12 cellular contexts compared by ENCODE assay signal in genomic region chr16:21611546-21612384, GRCh38. TPM values are rescaled to one million over a fixed set of nuclear protein-coding genes. Genes with fewer than 3 reads are reported as not detected.
DNase-seq lines count a peak whose midpoint lies in the region; ATAC-seq, FAIRE-seq and TF ChIP-seq lines count a peak whose summit lies in the region.
"Had no signal": no experiment of that assay in that cellular context is flagged by ENCODE, and none has a peak within 500 bp of the region (broad histone marks: within the 10 kb centered on the region; RNA-seq: fewer than 3 reads in every experiment).

No MANE protein-coding gene starts in this region.

- ATAC-seq in HG03095 (IDR thresholded peaks at IDR 0.05; ENCODE audit: unreplicated experiment) (no peak), HG03571 (IDR thresholded peaks at IDR 0.05; ENCODE audit: unreplicated experiment) (no peak)
- ATAC-seq: HCT116 had no signal

- H3K4me3 ChIP-seq in parathyroid adenoma (ENCODE audit: low read depth, low read length): peak overlapping the region; percentile 19

- no peaks in the 10 kb centered on the region for H3K36me3 ChIP-seq in parathyroid adenoma (ENCODE audit: control insufficient read depth, insufficient read depth, low read length)

- CTCF ChIA-PET in RWPE1 (lab: Yijun Ruan, JAX): no interaction called here

- H3K79me2 ChIP-seq in parathyroid adenoma: peaks cover 57% of the 10 kb centered on the region

- peaks cover 26% of the 10 kb centered on the region for H3K4me1 ChIP-seq in parathyroid adenoma

- DNase-seq in G401 (ENCODE audit: low spot score) (peak; percentile 38), RWPE1 (ENCODE audit: low spot score) (peak; percentile 21), epithelial cell of prostate (ENCODE audit: low read depth, low spot score) (no peak), NCI-H1417 treated with DMSO at 0.1 percent for 48 hours (lab: John Stamatoyannopoulos, UW) (no peak), GM19239 (ENCODE audit: insufficient read length, low spot score) (no peak)
- DNase-seq: activated CD4-positive, alpha-beta T cell treated with anti-CD3 and anti-CD28 coated beads for 48 hours; NCI-H1048 had no signal

- no peaks in the 10 kb centered on the region for H3K9me3 ChIP-seq in parathyroid adenoma (ENCODE audit: control insufficient read depth, low read length)

- no peak overlapping the region for H3K27ac ChIP-seq in RWPE1
- H3K27ac ChIP-seq in epithelial cell of prostate: peak overlapping the region; percentile 29
- peak overlapping the region; percentile 59 for H3K27ac ChIP-seq in parathyroid adenoma

- H2AFZ ChIP-seq in parathyroid adenoma: no peak overlapping the region

- in situ Hi-C loops in G401 (cut with HindIII; ENCODE audit: low sequenced_read_pairs): no loop called here

- H3K4me2 ChIP-seq in parathyroid adenoma (ENCODE audit: low read length): peak overlapping the region; percentile 45

- H3K27me3 ChIP-seq in parathyroid adenoma (ENCODE audit: control insufficient read depth, insufficient read depth, low read length): no peaks in the 10 kb centered on the region

- POLR2A ChIA-PET in RWPE1 (lab: Yijun Ruan, JAX; ENCODE audit: low non-redundant PET): no interaction called here

- TF ChIP-seq CTCF in RWPE1 (conservative IDR thresholded peaks at IDR 0.05; ENCODE audit: low read depth) (no peak), parathyroid adenoma (IDR thresholded peaks at IDR 0.05) (no peak)

- no peak for FAIRE-seq in GM19239 (lab: Jason Lieb, UNC)

- no peak overlapping the region for H3K9ac ChIP-seq in parathyroid adenoma

RNA-seq across cellular contexts. Expression of gene METTL9, which starts 12.4 kb away (rescaled TPM):
- total RNA-seq in G401 (2014; rRNA removed; shearing (Covaris generic)): 288 and 334 TPM in 2 replicates

RNA-seq across cellular contexts. Expression of gene IGSF6, which starts 40.6 kb away (rescaled TPM):
- total RNA-seq in G401 (2014; rRNA removed; shearing (Covaris generic)): not detected in 2 replicates
- total RNA-seq: glomerular endothelial cell had no signal

RNA-seq across cellular contexts. Expression of gene OTOA, which starts 52.0 kb away (rescaled TPM):
- 0.10 and 0.74 TPM in 2 replicates for total RNA-seq in G401 (2014; rRNA removed; shearing (Covaris generic))

Comparison
In these comparisons a context has a peak if more than half of its experiments do, and no peak if none do; other contexts are left out.
1. DNase-seq: peak in G401 (single experiment) and RWPE1 (single experiment); none in epithelial cell of prostate (single experiment), NCI-H1417 treated with DMSO at 0.1 percent for 48 hours (single experiment) and GM19239 (single experiment).